15 cellular contexts compared by ENCODE assay signal in the genomic region with DNA sequence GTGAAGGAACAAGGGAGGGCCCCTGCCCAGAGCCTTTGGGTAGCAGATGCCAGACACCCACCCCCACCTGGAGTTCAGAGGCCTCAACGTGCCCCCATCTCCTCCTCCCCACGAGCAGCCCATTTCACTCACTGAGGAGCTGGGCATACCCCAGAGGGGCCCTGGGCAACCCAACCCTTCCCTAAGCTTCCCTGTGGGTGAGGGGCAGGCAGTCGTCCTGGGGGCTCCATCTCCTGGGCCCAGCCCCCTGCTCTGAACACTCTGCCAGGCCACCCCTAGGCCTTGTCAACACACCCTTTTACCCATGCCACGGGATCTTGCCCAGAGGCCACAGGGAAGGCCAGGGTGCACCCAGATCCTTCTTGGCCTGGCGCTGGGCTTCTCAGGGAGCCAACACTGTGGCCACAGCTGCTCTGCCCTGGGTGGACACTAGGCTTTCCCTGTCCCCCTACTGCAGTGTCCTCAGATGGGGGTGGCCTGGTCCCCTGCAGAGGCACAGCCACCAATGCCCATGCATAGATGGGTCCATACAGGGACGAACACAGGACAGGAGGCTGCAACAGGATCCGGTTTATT. TPM values are rescaled to one million over a fixed set of nuclear protein-coding genes. Genes with fewer than 3 reads are reported as not detected.
A peak's percentile ranks its signal among the peaks of the same experiment; 100 is the strongest.
DNase-seq lines count a peak whose midpoint lies in the region; ATAC-seq and TF ChIP-seq lines count a peak whose summit lies in the region.
"Had no signal": no experiment of that assay in that cellular context is flagged by ENCODE, and none has a peak within 500 bp of the region (broad histone marks: within the 10 kb centered on the region; RNA-seq: fewer than 3 reads in every experiment).

No MANE protein-coding gene starts in this region.

- TF ChIP-seq CTCF in cardiac muscle cell (IDR thresholded peaks at IDR 0.05; ENCODE audit: low read depth, low read length): no peak
- TF ChIP-seq CTCF in RWPE2 (IDR thresholded peaks at IDR 0.05; ENCODE audit: poor library complexity, severe bottlenecking): no peak

- H3K27ac ChIP-seq in cardiac muscle cell: peak overlapping the region; percentile 56
- H3K27ac ChIP-seq in RWPE2 (ENCODE audit: poor library complexity, severe bottlenecking): peak overlapping the region; percentile 75

- H3K36me3 ChIP-seq in cardiac muscle cell: no peaks in the 10 kb centered on the region
- peaks cover 21% of the 10 kb centered on the region for H3K36me3 ChIP-seq in RWPE2 (ENCODE audit: low read depth)

- H3K27ac Mint-ChIP-seq in stimulated activated naive B cell treated with anti-CD40 and anti-IgM and Interleukin-4, amounts not matched to agents 10 μg/mL and 1 μg/mL and 100 μg/mL, for 72 hours: peak overlapping the region; percentile 59

- H3K4me1 ChIP-seq in cardiac muscle cell (ENCODE audit: low read depth): peaks cover 21% of the 10 kb centered on the region
- peaks cover 18% of the 10 kb centered on the region for H3K4me1 ChIP-seq in RWPE2 (ENCODE audit: insufficient read depth, poor library complexity, severe bottlenecking)

- no peak for ATAC-seq in RWPE2 (ENCODE audit: low read depth)
- ATAC-seq in left lobe of liver: no peak
- no peak for ATAC-seq in stimulated activated naive B cell treated with anti-CD40 and anti-IgM and Interleukin-4, amounts not matched to agents 10 μg/mL and 1 μg/mL and 100 μg/mL, for 72 hours (replicated peaks)
- ATAC-seq in HG03571 (IDR thresholded peaks at IDR 0.05; ENCODE audit: unreplicated experiment): no peak
- ATAC-seq: left lung had no signal

- H3K9me3 Mint-ChIP-seq in stimulated activated naive B cell treated with anti-CD40 and anti-IgM and Interleukin-4, amounts not matched to agents 10 μg/mL and 1 μg/mL and 100 μg/mL, for 72 hours: no peaks in the 10 kb centered on the region

- intact Hi-C loops in cardiac septum (cut with DNase I): loop anchor here (5.0 kb wide), 3 partner anchors 53 to 272 kb away; a partner anchor contains a TSS

- H3K4me3 ChIP-seq in cardiac muscle cell (no peak overlapping the region), RWPE2 (ENCODE audit: severe bottlenecking) (no peak overlapping the region)
- H3K4me3 ChIP-seq: left lung had no signal

- no peak for DNase-seq in cardiac muscle cell (ENCODE audit: low read depth in 1 of 2, low spot score in 1 of 2)
- no peak for DNase-seq in cardiac septum (ENCODE audit: low spot score)
- DNase-seq in RWPE2 (ENCODE audit: low spot score): no peak
- DNase-seq in left lobe of liver (ENCODE audit: low spot score): peak; percentile 62
- DNase-seq in stimulated activated naive B cell treated with anti-CD40 and anti-IgM and Interleukin-4, amounts not matched to agents 10 μg/mL and 1 μg/mL and 100 μg/mL, for 72 hours: no peak
- no peak for DNase-seq in NCI-H1694 (lab: John Stamatoyannopoulos, UW)
- no peak for DNase-seq in retina
- DNase-seq: left lung, MM.1S, NCI-H2227 treated with DMSO at 0.1 percent for 48 hours, T-helper 2 cell had no signal

- peaks cover 47 to 83% of the 10 kb centered on the region in 2 donors for H3K4me1 Mint-ChIP-seq in stimulated activated naive B cell treated with anti-CD40 and anti-IgM and Interleukin-4, amounts not matched to agents 10 μg/mL and 1 μg/mL and 100 μg/mL, for 72 hours

- H3K36me3 Mint-ChIP-seq in stimulated activated naive B cell treated with anti-CD40 and anti-IgM and Interleukin-4, amounts not matched to agents 10 μg/mL and 1 μg/mL and 100 μg/mL, for 72 hours: peaks cover 8 to 16% of the 10 kb centered on the region in 2 donors

- peak overlapping the region in 1 of 2 donors; percentile 22 for H3K4me3 Mint-ChIP-seq in stimulated activated naive B cell treated with anti-CD40 and anti-IgM and Interleukin-4, amounts not matched to agents 10 μg/mL and 1 μg/mL and 100 μg/mL, for 72 hours

- H3K9me3 ChIP-seq in cardiac muscle cell (ENCODE audit: low read depth) (no peaks in the 10 kb centered on the region), RWPE2 (ENCODE audit: severe bottlenecking) (no peaks in the 10 kb centered on the region)
- H3K9me3 ChIP-seq: left lung had no signal

- peaks cover 4% of the 10 kb centered on the region in 2 donors for H3K27me3 Mint-ChIP-seq in stimulated activated naive B cell treated with anti-CD40 and anti-IgM and Interleukin-4, amounts not matched to agents 10 μg/mL and 1 μg/mL and 100 μg/mL, for 72 hours

- H3K27me3 ChIP-seq in cardiac muscle cell: no peaks in the 10 kb centered on the region
- H3K27me3 ChIP-seq in RWPE2 (ENCODE audit: insufficient read depth, poor library complexity, severe bottlenecking): no peaks in the 10 kb centered on the region

RNA-seq across cellular contexts. Expression of a gene that starts 3.4 kb away (rescaled TPM):
- total RNA-seq in cardiac muscle cell (140 and 196 TPM in 2 replicates), cardiac septum (22.2 TPM), left lobe of liver (152 TPM)
- polyA plus RNA-seq in cardiac muscle cell: 192 and 238 TPM in 2 replicates

RNA-seq across cellular contexts. Expression of a gene that starts 25.0 kb away (rescaled TPM):
- not detected in 2 replicates for total RNA-seq in cardiac muscle cell
- polyA plus RNA-seq in cardiac muscle cell: not detected in 2 replicates
- not detected for total RNA-seq in cardiac septum
- total RNA-seq in left lobe of liver: not detected
- total RNA-seq: bronchial epithelial cell, left lung, RPMI7951, ureter had no signal

RNA-seq across cellular contexts. Expression of a gene that starts 30.7 kb away (rescaled TPM):
- total RNA-seq in cardiac muscle cell (23.5 and 26.2 TPM in 2 replicates), cardiac septum (11.0 TPM), left lobe of liver (5.2 TPM)
- polyA plus RNA-seq in cardiac muscle cell: 9.3 and 13.2 TPM in 2 replicates

RNA-seq across cellular contexts. Expression of a gene that starts 44.0 kb away (rescaled TPM):
- total RNA-seq in cardiac muscle cell (not detected in 2 replicates), cardiac septum (not detected), left lobe of liver (not detected)
- not detected in 2 replicates for polyA plus RNA-seq in cardiac muscle cell
- total RNA-seq: bronchial epithelial cell, left lung, RPMI7951, ureter had no signal

RNA-seq across cellular contexts. Expression of a gene that starts 52.9 kb away (rescaled TPM):
- total RNA-seq in cardiac muscle cell (82.1 and 82.9 TPM in 2 replicates), cardiac septum (35.2 TPM), left lobe of liver (30.5 TPM)
- polyA plus RNA-seq in cardiac muscle cell: 63.9 and 65.8 TPM in 2 replicates
